7 cellular contexts compared by ENCODE assay signal in the genomic region with DNA sequence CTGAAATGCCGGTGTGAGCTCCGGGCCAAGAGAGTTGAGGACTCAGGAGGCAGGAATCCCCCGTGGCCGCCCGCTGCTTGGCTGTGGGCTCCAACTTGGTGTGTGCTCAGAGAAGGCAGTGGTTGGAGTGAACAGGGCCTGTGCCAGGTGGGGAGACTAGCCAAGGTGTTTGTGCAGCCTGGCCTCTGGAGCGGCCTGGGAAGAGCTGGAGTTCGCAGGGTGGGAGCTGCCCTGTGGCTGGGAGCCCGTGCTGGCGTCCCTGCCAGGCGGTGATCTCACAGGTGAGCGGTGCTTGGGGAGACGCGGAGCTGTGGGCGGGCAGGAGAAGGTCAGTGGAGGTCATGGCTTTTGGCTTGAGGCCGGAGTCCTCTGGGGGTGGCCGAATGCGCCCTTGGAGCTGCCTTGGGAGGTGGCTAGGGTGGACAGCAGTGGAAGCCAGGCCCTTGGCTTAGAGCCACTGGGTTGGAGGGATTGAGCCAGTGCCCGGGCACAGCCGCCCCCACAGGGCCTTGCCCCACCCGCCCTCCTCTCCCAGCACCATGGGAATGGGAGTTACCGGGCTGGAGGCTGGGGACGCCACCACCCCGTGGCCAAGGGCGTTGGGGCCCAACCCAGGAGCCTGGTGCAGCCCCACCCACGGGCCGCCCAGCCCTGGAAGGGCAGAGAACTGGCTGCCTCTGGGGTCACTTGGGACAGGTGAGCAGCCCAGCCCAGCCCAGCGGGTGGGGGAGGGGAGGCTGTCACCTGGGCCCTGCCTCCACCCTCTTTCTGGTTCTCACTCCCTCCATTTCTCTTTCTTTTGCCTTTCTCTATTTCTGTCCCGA. TPM values are rescaled to one million over a fixed set of nuclear protein-coding genes. Genes with fewer than 3 reads are reported as not detected.
DNase-seq lines count a peak whose midpoint lies in the region; ATAC-seq and TF ChIP-seq lines count a peak whose summit lies in the region.

No MANE protein-coding gene starts in this region.

- H4K20me1 ChIP-seq in GM23338 (replicated peaks; ENCODE audit: insufficient read depth), result peaks cover 14% of the 10 kb centered on the region

- peaks cover 29% of the 10 kb centered on the region for H3K36me3 Mint-ChIP-seq in GM23338 (ENCODE audit: low read depth)

- peak overlapping the region; percentile 85 to 96 for H3K9ac ChIP-seq in duodenal mucosa (ENCODE audit: low read depth in 1 of 2, low read length in 2 of 2)

- ATAC-seq in GM23338, result peak; percentile 0; the same call in 2 of the 3 replicates
- no peak for ATAC-seq in HG02938 (IDR thresholded peaks at IDR 0.05; ENCODE audit: unreplicated experiment)

- no peak for TF ChIP-seq CTCF in GM23338 (conservative IDR thresholded peaks at IDR 0.05; ENCODE audit: low read depth in 2 of 2)

- H3K27ac Mint-ChIP-seq in GM23338, result peak overlapping the region; percentile 94

- H3K4me2 ChIP-seq in GM23338, result peak overlapping the region; percentile 100

- H3K79me2 ChIP-seq in GM23338 (replicated peaks; ENCODE audit: insufficient read depth), result peaks cover 14% of the 10 kb centered on the region

- no peaks in the 10 kb centered on the region for H3K9me2 ChIP-seq in GM23338 (ENCODE audit: insufficient read depth)

- H3K4me1 Mint-ChIP-seq in GM23338, result peaks cover 61% of the 10 kb centered on the region

- H3K9me3 Mint-ChIP-seq in GM23338, result no peaks in the 10 kb centered on the region; the same call in 1 of the 3 replicates

- H3K27ac ChIP-seq in GM23338 (ENCODE audit: low read depth) (0 out of 2 replicates have a peak overlapping the region, but pooled peaks have one; percentile 50), duodenal mucosa (ENCODE audit: low read depth, low read length) (peak overlapping the region; percentile 99), urinary bladder (ENCODE audit: low read depth) (peak overlapping the region; percentile 86)

- H3K4me3 Mint-ChIP-seq in GM23338, result peak overlapping the region; percentile 92

- H3K4me1 ChIP-seq in GM23338 (ENCODE audit: insufficient read depth) (peaks cover 61% of the 10 kb centered on the region), duodenal mucosa (ENCODE audit: control insufficient read depth in 1 of 2, insufficient read depth in 2 of 2, low read length in 2 of 2) (peaks cover 55 to 69% of the 10 kb centered on the region in 2 donors), mononuclear cell (ENCODE audit: insufficient read depth, low read length) (peaks cover 94% of the 10 kb centered on the region), urinary bladder (ENCODE audit: insufficient read depth) (peaks cover 2% of the 10 kb centered on the region)

- peaks cover 59% of the 10 kb centered on the region for H3F3A ChIP-seq in GM23338 (replicated peaks; ENCODE audit: low read depth)

- H3K27me3 Mint-ChIP-seq in GM23338 (ENCODE audit: insufficient read depth, low read depth, poor library complexity), result peaks cover 38% of the 10 kb centered on the region

- H3K9me3 ChIP-seq in duodenal mucosa (ENCODE audit: control insufficient read depth in 1 of 2, low read length in 2 of 2) (no peaks in the 10 kb centered on the region), mononuclear cell (ENCODE audit: low read depth, low read length) (no peaks in the 10 kb centered on the region)

- H3K27me3 ChIP-seq in GM23338 (ENCODE audit: insufficient read depth) (no peaks in the 10 kb centered on the region), duodenal mucosa (ENCODE audit: control insufficient read depth in 1 of 2, insufficient read depth in 2 of 2, low read length in 2 of 2) (no peaks in the 10 kb centered on the region), mononuclear cell (ENCODE audit: insufficient read depth, low read length) (no peaks in the 10 kb centered on the region)

- H3K36me3 ChIP-seq in GM23338 (ENCODE audit: insufficient read depth) (no peaks in the 10 kb centered on the region), duodenal mucosa (ENCODE audit: control insufficient read depth in 1 of 2, insufficient read depth in 2 of 2, low read length in 2 of 2) (peaks cover under 1 to 3% of the 10 kb centered on the region in 2 donors), urinary bladder (ENCODE audit: insufficient read depth) (peaks cover 1% of the 10 kb centered on the region)

- H2AFZ ChIP-seq in GM23338, result no peak overlapping the region

- WGBS in urinary bladder, result 37% methylated on average over 28 of the region's 28 CpGs

- DNase-seq in GM23338 (ENCODE audit: low spot score) (no peak), RPMI7951 (ENCODE audit: low read depth) (peak; percentile 60), AG20443 (ENCODE audit: low spot score) (no peak)

- H3K4me3 ChIP-seq in GM23338, result peak overlapping the region; percentile 95
- peak overlapping the region; percentile 77 to 86 for H3K4me3 ChIP-seq in duodenal mucosa (ENCODE audit: low read depth in 1 of 2, low read length in 2 of 2)
- H3K4me3 ChIP-seq in mononuclear cell (ENCODE audit: low read length), result peak overlapping the region; percentile 62
- no peak overlapping the region for H3K4me3 ChIP-seq in urinary bladder (ENCODE audit: low read depth, low read length)

TF ChIP-seq in GM23338, 12 proteins besides CTCF, POLR2A, EP300 and RAD21:
- TF ChIP-seq ZNF331 (CRISPR knock-in tag; IDR thresholded peaks at IDR 0.05; ENCODE audit: low read depth) (no peak), NANOG (IDR thresholded peaks at IDR 0.05; ENCODE audit: borderline replicate concordance) (no peak), POLR2AphosphoS5 (IDR thresholded peaks at IDR 0.05; ENCODE audit: low read depth) (no peak), EZH2 (IDR thresholded peaks at IDR 0.05; ENCODE audit: low read depth, unreplicated experiment) (no peak), EZH2phosphoT487 (IDR thresholded peaks at IDR 0.05; ENCODE audit: unreplicated experiment) (no peak), STAT1 (IDR thresholded peaks at IDR 0.05; ENCODE audit: unreplicated experiment) (no peak), CREB1 (CRISPR knock-in tag; IDR thresholded peaks at IDR 0.05; ENCODE audit: low read depth) (no peak)
- TF ChIP-seq, protein P1, sequence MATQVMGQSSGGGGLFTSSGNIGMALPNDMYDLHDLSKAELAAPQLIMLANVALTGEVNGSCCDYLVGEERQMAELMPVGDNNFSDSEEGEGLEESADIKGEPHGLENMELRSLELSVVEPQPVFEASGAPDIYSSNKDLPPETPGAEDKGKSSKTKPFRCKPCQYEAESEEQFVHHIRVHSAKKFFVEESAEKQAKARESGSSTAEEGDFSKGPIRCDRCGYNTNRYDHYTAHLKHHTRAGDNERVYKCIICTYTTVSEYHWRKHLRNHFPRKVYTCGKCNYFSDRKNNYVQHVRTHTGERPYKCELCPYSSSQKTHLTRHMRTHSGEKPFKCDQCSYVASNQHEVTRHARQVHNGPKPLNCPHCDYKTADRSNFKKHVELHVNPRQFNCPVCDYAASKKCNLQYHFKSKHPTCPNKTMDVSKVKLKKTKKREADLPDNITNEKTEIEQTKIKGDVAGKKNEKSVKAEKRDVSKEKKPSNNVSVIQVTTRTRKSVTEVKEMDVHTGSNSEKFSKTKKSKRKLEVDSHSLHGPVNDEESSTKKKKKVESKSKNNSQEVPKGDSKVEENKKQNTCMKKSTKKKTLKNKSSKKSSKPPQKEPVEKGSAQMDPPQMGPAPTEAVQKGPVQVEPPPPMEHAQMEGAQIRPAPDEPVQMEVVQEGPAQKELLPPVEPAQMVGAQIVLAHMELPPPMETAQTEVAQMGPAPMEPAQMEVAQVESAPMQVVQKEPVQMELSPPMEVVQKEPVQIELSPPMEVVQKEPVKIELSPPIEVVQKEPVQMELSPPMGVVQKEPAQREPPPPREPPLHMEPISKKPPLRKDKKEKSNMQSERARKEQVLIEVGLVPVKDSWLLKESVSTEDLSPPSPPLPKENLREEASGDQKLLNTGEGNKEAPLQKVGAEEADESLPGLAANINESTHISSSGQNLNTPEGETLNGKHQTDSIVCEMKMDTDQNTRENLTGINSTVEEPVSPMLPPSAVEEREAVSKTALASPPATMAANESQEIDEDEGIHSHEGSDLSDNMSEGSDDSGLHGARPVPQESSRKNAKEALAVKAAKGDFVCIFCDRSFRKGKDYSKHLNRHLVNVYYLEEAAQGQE (IDR thresholded peaks at IDR 0.05; ENCODE audit: unreplicated experiment), result no peak
- TF ChIP-seq, protein P2, sequence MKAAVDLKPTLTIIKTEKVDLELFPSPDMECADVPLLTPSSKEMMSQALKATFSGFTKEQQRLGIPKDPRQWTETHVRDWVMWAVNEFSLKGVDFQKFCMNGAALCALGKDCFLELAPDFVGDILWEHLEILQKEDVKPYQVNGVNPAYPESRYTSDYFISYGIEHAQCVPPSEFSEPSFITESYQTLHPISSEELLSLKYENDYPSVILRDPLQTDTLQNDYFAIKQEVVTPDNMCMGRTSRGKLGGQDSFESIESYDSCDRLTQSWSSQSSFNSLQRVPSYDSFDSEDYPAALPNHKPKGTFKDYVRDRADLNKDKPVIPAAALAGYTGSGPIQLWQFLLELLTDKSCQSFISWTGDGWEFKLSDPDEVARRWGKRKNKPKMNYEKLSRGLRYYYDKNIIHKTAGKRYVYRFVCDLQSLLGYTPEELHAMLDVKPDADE (IDR thresholded peaks at IDR 0.05), result no peak
TF ChIP-seq in GM23338: peak in this region for 0.

RNA-seq across cellular contexts. Expression of gene CIRBP, which starts 7.1 kb away (rescaled TPM):
- 152 and 202 TPM in 2 replicates for total RNA-seq in GM23338 (2014; rRNA removed; shearing (Covaris generic))
- polyA plus RNA-seq in GM23338 (2016; fragmentation: Nextera tagmentation; extraction: Ambion mirVana) (153 and 160 TPM in 2 replicates), urinary bladder (536 TPM)
- total RNA-seq in RPMI7951 (2014; rRNA removed; shearing (Covaris generic)), result 44.2 and 66.8 TPM in 2 replicates
- total RNA-seq in mononuclear cell (455 TPM), urinary bladder (267 TPM)

RNA-seq across cellular contexts. Expression of gene FAM174C, which starts 13.3 kb away (rescaled TPM):
- 39.2 and 60.4 TPM in 2 replicates for total RNA-seq in GM23338 (2014; rRNA removed; shearing (Covaris generic))
- 62.3 and 68.0 TPM in 2 replicates for polyA plus RNA-seq in GM23338 (2016; fragmentation: Nextera tagmentation; extraction: Ambion mirVana)
- 57.6 and 92.0 TPM in 2 replicates for total RNA-seq in RPMI7951 (2014; rRNA removed; shearing (Covaris generic))
- 16.3 TPM for total RNA-seq in mononuclear cell
- 4.9 TPM for total RNA-seq in urinary bladder
- polyA plus RNA-seq in urinary bladder, result 55.9 TPM

RNA-seq across cellular contexts. Expression of gene MIDN, which starts 13.7 kb away (rescaled TPM):
- 84.5 and 113 TPM in 2 replicates for total RNA-seq in GM23338 (2014; rRNA removed; shearing (Covaris generic))
- polyA plus RNA-seq in GM23338 (2016; fragmentation: Nextera tagmentation; extraction: Ambion mirVana) (28.6 and 33.3 TPM in 2 replicates), urinary bladder (64.3 TPM)
- 3.2 and 4.1 TPM in 2 replicates for total RNA-seq in RPMI7951 (2014; rRNA removed; shearing (Covaris generic))
- total RNA-seq in mononuclear cell (67.0 TPM), urinary bladder (12.2 TPM)

RNA-seq across cellular contexts. Expression of gene ATP5F1D, which starts 20.5 kb away (rescaled TPM):
- 78.7 and 139 TPM in 2 replicates for total RNA-seq in GM23338 (2014; rRNA removed; shearing (Covaris generic))
- 396 and 420 TPM in 2 replicates for polyA plus RNA-seq in GM23338 (2016; fragmentation: Nextera tagmentation; extraction: Ambion mirVana)
- 41.8 and 78.0 TPM in 2 replicates for total RNA-seq in RPMI7951 (2014; rRNA removed; shearing (Covaris generic))
- 10.4 TPM for total RNA-seq in mononuclear cell
- 9.5 TPM for total RNA-seq in urinary bladder
- 236 TPM for polyA plus RNA-seq in urinary bladder

RNA-seq across cellular contexts. Expression of gene EFNA2, which starts 23.6 kb away (rescaled TPM):
- 8.2 and 10.3 TPM in 2 replicates for total RNA-seq in GM23338 (2014; rRNA removed; shearing (Covaris generic))
- 2.7 and 4.8 TPM in 2 replicates for polyA plus RNA-seq in GM23338 (2016; fragmentation: Nextera tagmentation; extraction: Ambion mirVana)
- not detected in 2 replicates for total RNA-seq in RPMI7951 (2014; rRNA removed; shearing (Covaris generic))
- total RNA-seq in mononuclear cell, result not detected
- total RNA-seq in urinary bladder, result 0.32 TPM
- polyA plus RNA-seq in urinary bladder, result 0.09 TPM
